9 cellular contexts compared by ENCODE assay signal in genomic region chr18:47480166-47480565, GRCh38.
"Had no signal": no experiment of that assay in that cellular context is flagged by ENCODE, and none has a peak within 500 bp of the region (broad histone marks: within the 10 kb centered on the region; RNA-seq: fewer than 3 reads in every experiment).

No MANE protein-coding gene starts in this region.

- H3K27ac ChIP-seq: GM23248 had no signal

- H3K9me3 Mint-ChIP-seq: GM23338, H9 had no signal

- H3K4me3 ChIP-seq: GM23248, GM23338, HAP-1 had no signal

- DNase-seq: GM23248, GOT3, H7, H9, HCEC 1CT, HFFc6 had no signal

- H3K27ac Mint-ChIP-seq: GM23338, H9, HFFc6 had no signal

- ATAC-seq: GM23338, HCT116 had no signal

- H3K4me3 Mint-ChIP-seq: GM23338, H9, HFFc6 had no signal
